In the genomic region with DNA sequence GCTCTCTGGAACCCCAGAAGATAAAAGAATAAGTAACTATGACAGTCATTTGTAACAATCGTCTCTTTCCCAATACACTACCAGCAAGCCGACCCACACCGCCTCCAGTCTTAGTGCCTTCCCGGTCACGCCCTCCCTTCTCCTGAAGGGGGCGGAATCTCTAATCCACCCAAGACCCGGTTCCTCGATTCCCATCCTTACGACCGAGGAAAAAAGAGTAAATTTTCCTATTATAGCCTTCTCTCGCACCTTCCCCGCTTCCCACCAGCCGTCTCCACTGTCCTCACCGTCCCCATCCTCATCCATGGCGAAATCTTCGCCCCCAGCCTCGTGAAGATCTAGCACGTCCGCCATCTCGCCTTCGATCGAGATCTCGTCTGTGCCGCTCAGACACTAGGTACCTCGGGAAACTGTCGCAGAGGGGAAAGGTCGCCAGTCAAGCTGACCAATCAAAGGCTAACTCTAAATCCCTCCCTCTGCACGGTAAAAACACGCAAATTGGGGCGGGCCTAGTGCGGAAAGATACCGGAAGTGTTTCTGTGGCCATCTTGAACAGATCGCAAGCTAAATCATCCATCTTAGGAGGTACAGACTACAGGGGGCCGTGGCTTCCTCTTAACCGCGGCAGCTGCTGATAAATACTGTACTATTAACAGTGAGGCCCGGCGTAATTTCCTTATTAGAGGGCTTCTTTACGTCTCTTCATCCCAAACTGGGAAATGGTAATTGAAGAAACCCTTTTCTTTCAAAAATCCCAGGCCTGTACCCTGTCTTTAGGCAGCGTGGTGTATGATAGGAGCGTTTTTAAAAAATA, we compare ENCODE assay signal across 8 cellular contexts. TPM values are rescaled to one million over a fixed set of nuclear protein-coding genes. Genes with fewer than 3 reads are reported as not detected.
DNase-seq lines count a peak whose midpoint lies in the region; ATAC-seq, FAIRE-seq and TF ChIP-seq lines count a peak whose summit lies in the region.

A gene (minus strand): TSS at position 412 of the 814 bp plus-strand sequence. CDS start 58 bp downstream, at position 354.

- H3K27me3 ChIP-seq in adrenal gland (no peaks in the 10 kb centered on the region), heart left ventricle (no peaks in the 10 kb centered on the region), upper lobe of left lung (no peaks in the 10 kb centered on the region)

- ATAC-seq in HG02840 (IDR thresholded peaks at IDR 0.05; ENCODE audit: low FRiP score, unreplicated experiment) (peak; percentile 94), heart left ventricle (peak; percentile 96 to 99 (median 98)), upper lobe of left lung (ENCODE audit: low FRiP score in 2 of 2) (peak; percentile 98 to 99)

- peak; percentile 97 for FAIRE-seq in GM12892 (lab: Jason Lieb, UNC)

- peak within 1 kb of the TSS; percentile 89 to 96 (median 91) for H3K27ac ChIP-seq in adrenal gland
- peak within 1 kb of the TSS; percentile 88 to 99 (median 94) for H3K27ac ChIP-seq in heart left ventricle
- peak within 1 kb of the TSS; percentile 87 to 97 (median 95) for H3K27ac ChIP-seq in upper lobe of left lung

- H3K9me3 ChIP-seq in adrenal gland (replicated peaks in 1 of 3) (no peaks in the 10 kb centered on the region), heart left ventricle (no peaks in the 10 kb centered on the region), upper lobe of left lung (no peaks in the 10 kb centered on the region)

- peak in 1 of 4 donors; percentile 2 for TF ChIP-seq EP300 in upper lobe of left lung (IDR thresholded peaks at IDR 0.05)

- intact Hi-C loops in adrenal gland (cut with DNase I) (no loop called here), heart left ventricle (cut with DNase I) (loop anchor here in 6 of 10 donors (1.0 to 5.0 kb wide), 3 partner anchors 30 to 35 kb away; a partner anchor contains a TSS)

- DNase-seq in GM12892 (ENCODE audit: insufficient read length) (peak; percentile 58), NCI-H1436 (lab: John Stamatoyannopoulos, UW) (peak; percentile 97), T follicular helper cell (ENCODE audit: low read depth) (peak; percentile 93), adrenal gland (peak; percentile 94 to 99 (median 97)), heart left ventricle (peak; percentile 92 to 96 (median 96)), pons (ENCODE audit: low spot score) (peak; percentile 99), upper lobe of left lung (peak in 1 of 2 donors; percentile 96)

- H3K4me1 ChIP-seq in adrenal gland (replicated peaks in 1 of 2), result peaks cover 8 to 23% of the 10 kb centered on the region in 2 donors
- H3K4me1 ChIP-seq in heart left ventricle, result peaks cover 0 to 21% (median 15%) of the 10 kb centered on the region in 12 donors
- peaks cover 10 to 26% (median 24%) of the 10 kb centered on the region in 4 donors for H3K4me1 ChIP-seq in upper lobe of left lung

- TF ChIP-seq CTCF in adrenal gland (IDR thresholded peaks at IDR 0.05) (peak; percentile 43 to 86 (median 74)), heart left ventricle (IDR thresholded peaks at IDR 0.05) (peak; percentile 35 to 70 (median 60)), upper lobe of left lung (IDR thresholded peaks at IDR 0.05) (peak; percentile 54 to 81 (median 66))

- H3K36me3 ChIP-seq in adrenal gland (replicated peaks in 1 of 2), result peaks cover 0 to 26% of the 10 kb centered on the region in 2 donors
- peaks cover 0 to 47% (median 39%) of the 10 kb centered on the region in 9 donors for H3K36me3 ChIP-seq in heart left ventricle
- peaks cover 0 to 20% (median 6%) of the 10 kb centered on the region in 4 donors for H3K36me3 ChIP-seq in upper lobe of left lung

- H3K4me3 ChIP-seq in adrenal gland, result peak within 1 kb of the TSS; percentile 56 to 96 (median 84)
- peak within 1 kb of the TSS; percentile 52 to 90 (median 74) for H3K4me3 ChIP-seq in heart left ventricle
- H3K4me3 ChIP-seq in upper lobe of left lung, result peak within 1 kb of the TSS; percentile 53 to 70 (median 66)

- whole genome bisulfite sequencing in adrenal gland, 4 donors, result 0 to 1% (median 0%) methylated on average over 41 of the region's 41 CpGs
- 0 to 1% (median 0%) methylated on average over 41 of the region's 41 CpGs for WGBS in heart left ventricle, 4 donors
- 0% methylated on average over 35 to 41 of the region's 41 CpGs for WGBS in upper lobe of left lung, 2 donors

- TF ChIP-seq POLR2A in GM12892 (IDR thresholded peaks at IDR 0.05; ENCODE audit: low read depth, low read length) (peak; percentile 98), adrenal gland (IDR thresholded peaks at IDR 0.05) (peak; percentile 95 to 99), heart left ventricle (IDR thresholded peaks at IDR 0.05) (peak in 1 of 2 donors; percentile 96), upper lobe of left lung (IDR thresholded peaks at IDR 0.05) (peak; percentile 25 to 98 (median 96))

RNA-seq across cellular contexts. Expression of the gene that starts here (rescaled TPM):
- polyA plus RNA-seq in GM12892 (2012; ENCODE audit: missing spikeins), result 159 TPM
- total RNA-seq in adrenal gland, result 100 to 1,000 TPM in 5 of 8 donors, 10 to 100 TPM in 3; 68.9 to 171 (median 111) TPM
- polyA plus RNA-seq in adrenal gland, result 100 to 1,000 TPM in 2 of 3 donors, 10 to 100 TPM in 1; 61.5 to 223 (median 102) TPM
- 100 to 1,000 TPM in 1 of 9 donors, 10 to 100 TPM in 8; 58.7 to 100 (median 75.7) TPM for total RNA-seq in heart left ventricle
- polyA plus RNA-seq in heart left ventricle, result 100 to 1,000 TPM in 1 of 2 donors, 10 to 100 TPM in 1; 57.9 to 186 TPM
- 100 to 1,000 TPM in 3 of 6 donors, 10 to 100 TPM in 3; 30.1 to 144 (median 101) TPM for total RNA-seq in upper lobe of left lung

Comparison
In these comparisons a context has a peak if more than half of its experiments do, and no peak if none do; other contexts are left out.
1. intact Hi-C loops: an anchor here in heart left ventricle (1.0 to 5.0 kb wide); none called in adrenal gland.